ENCODE assay signal across 8 cellular contexts in genomic region chr22:19940536-19941364, GRCh38. TPM values are rescaled to one million over a fixed set of nuclear protein-coding genes. Genes with fewer than 3 reads are reported as not detected.
DNase-seq lines count a peak whose midpoint lies in the region; ATAC-seq and TF ChIP-seq lines count a peak whose summit lies in the region.

No MANE protein-coding gene starts in this region.

- peak in 3 of 4 donors; percentile 1 to 4 (median 3) for ATAC-seq in psoas muscle

- intact Hi-C loops in esophagus squamous epithelium (cut with DNase I) = no loop called here
- intact Hi-C loops in psoas muscle (cut with DNase I) = no loop called here

- no peaks in the 10 kb centered on the region for H3K36me3 ChIP-seq in esophagus squamous epithelium
- peaks cover 0 to 15% of the 10 kb centered on the region in 2 donors for H3K36me3 ChIP-seq in psoas muscle (ENCODE audit: insufficient read depth in 1 of 2, low read depth in 1 of 2)

- CTCF ChIA-PET in RWPE1 (lab: Yijun Ruan, JAX) = no interaction called here

- POLR2A ChIA-PET in RWPE1 (lab: Yijun Ruan, JAX; ENCODE audit: low non-redundant PET) = interaction anchor here (0.5 kb wide), 1 partner anchor 374 kb away, joined by 3 read pairs; no protein-coding TSS in a partner anchor

- H3K27ac ChIP-seq in RWPE1 (peak overlapping the region; percentile 98), esophagus squamous epithelium (peak overlapping the region; percentile 92 to 97 (median 94)), psoas muscle (peak overlapping the region; percentile 98)

- H3K9me3 ChIP-seq in esophagus squamous epithelium (no peaks in the 10 kb centered on the region), psoas muscle (no peaks in the 10 kb centered on the region)

- WGBS in esophagus squamous epithelium, 2 donors = 72 to 95% methylated on average over 12 to 16 of the region's 21 CpGs
- WGBS in psoas muscle, 3 donors = 53 to 62% (median 61%) methylated on average over 21 of the region's 21 CpGs

- H3K4me3 ChIP-seq in esophagus squamous epithelium = peak overlapping the region; percentile 65 to 97 (median 86)
- H3K4me3 ChIP-seq in psoas muscle = peak overlapping the region; percentile 94

- no peak for TF ChIP-seq POLR2A in esophagus squamous epithelium (IDR thresholded peaks at IDR 0.05)

- DNase-seq in G401 (ENCODE audit: low spot score) = peak; percentile 51
- no peak for DNase-seq in RWPE1 (ENCODE audit: low spot score)
- no peak for DNase-seq in esophagus squamous epithelium (lab: John Stamatoyannopoulos, UW)
- DNase-seq in psoas muscle = peak in 1 of 2 donors; percentile 54
- no peak for DNase-seq in DMS79 treated with DMSO at 0.1 percent for 48 hours (lab: John Stamatoyannopoulos, UW)
- DNase-seq in central memory CD4-positive, alpha-beta T cell = no peak
- DNase-seq in stimulated activated CD4-positive, alpha-beta T cell treated with anti-CD3 and anti-CD28 coated beads, Interleukin-12 subunit alpha, Interleukin-12 subunit beta, amount 100 ng/mL, for 4 hours = no peak
- DNase-seq in kidney glomerular epithelial cell (lab: John Stamatoyannopoulos, UW) = no peak

- peaks cover 25 to 53% (median 27%) of the 10 kb centered on the region in 3 donors for H3K4me1 ChIP-seq in esophagus squamous epithelium
- peaks cover 39% of the 10 kb centered on the region for H3K4me1 ChIP-seq in psoas muscle

- H3K27me3 ChIP-seq in esophagus squamous epithelium = no peaks in the 10 kb centered on the region
- no peaks in the 10 kb centered on the region for H3K27me3 ChIP-seq in psoas muscle (ENCODE audit: insufficient read depth in 3 of 3, low read length in 2 of 3)

- in situ Hi-C loops in G401 (cut with HindIII; ENCODE audit: low sequenced_read_pairs) = no loop called here

- TF ChIP-seq CTCF in RWPE1 (conservative IDR thresholded peaks at IDR 0.05; ENCODE audit: low read depth) = no peak
- no peak for TF ChIP-seq CTCF in esophagus squamous epithelium (IDR thresholded peaks at IDR 0.05)
- TF ChIP-seq CTCF in psoas muscle (IDR thresholded peaks at IDR 0.05) = no peak

RNA-seq across cellular contexts. Expression of gene COMT, which starts 0.8 kb away (rescaled TPM):
- 142 and 187 TPM in 2 replicates for total RNA-seq in G401 (2014; rRNA removed; shearing (Covaris generic))
- total RNA-seq in esophagus squamous epithelium = 100 to 1,000 TPM; 210 to 422 (median 234) TPM
- 100 to 1,000 TPM in 2 of 4 donors, 10 to 100 TPM in 2; 63.6 to 146 (median 115) TPM for total RNA-seq in psoas muscle
- polyA plus RNA-seq in psoas muscle = 100 to 1,000 TPM; 100 to 142 (median 117) TPM

RNA-seq across cellular contexts. Expression of gene TXNRD2, which starts 0.9 kb away (rescaled TPM):
- total RNA-seq in G401 (2014; rRNA removed; shearing (Covaris generic)) = 86.5 and 96.6 TPM in 2 replicates
- total RNA-seq in esophagus squamous epithelium (10 to 100 TPM in 2 of 4 donors, 1 to 10 TPM in 2; 8.0 to 11.3 (median 10.4) TPM), psoas muscle (10 to 100 TPM; 18.4 to 35.1 (median 24.5) TPM)
- polyA plus RNA-seq in psoas muscle = 10 to 100 TPM; 13.7 to 23.5 (median 16.0) TPM
